In genomic region chr14:95510804-95511203, GRCh38 we compare ENCODE assay signal across 37 cellular contexts. TPM values are rescaled to one million over a fixed set of nuclear protein-coding genes. Genes with fewer than 3 reads are reported as not detected.
DNase-seq lines count a peak whose midpoint lies in the region; ATAC-seq, FAIRE-seq and TF ChIP-seq lines count a peak whose summit lies in the region.
"Had no signal": no experiment of that assay in that cellular context is flagged by ENCODE, and none has a peak within 500 bp of the region (broad histone marks: within the 10 kb centered on the region; RNA-seq: fewer than 3 reads in every experiment).

No MANE protein-coding gene starts in this region.

- H3K79me1 ChIP-seq in H1 (ENCODE audit: low read depth, low read length) = no peaks in the 10 kb centered on the region

- no peak overlapping the region for H3K23ac ChIP-seq in H1 (ENCODE audit: insufficient read length)

- H3K27ac ChIP-seq in H1 (ENCODE audit: low read depth, low read length) = no peak overlapping the region
- H3K27ac ChIP-seq: A549, cardiac muscle cell, epithelial cell of prostate, prostate gland, thoracic aorta had no signal

- no peak overlapping the region for H3K4me2 ChIP-seq in H1 (ENCODE audit: insufficient read depth in 1 of 2, low read depth in 2 of 2, low read length in 2 of 2)
- H3K4me2 ChIP-seq: A549, SK-N-SH had no signal

- H2AFZ ChIP-seq in H1 (ENCODE audit: low read length) = no peak overlapping the region

- peaks cover 38% of the 10 kb centered on the region for H3K36me3 Mint-ChIP-seq in activated naive CD8-positive, alpha-beta T cell treated with anti-CD3 and anti-CD28 coated beads, Interleukin-2, amount 10 ng/mL, durations not matched to agents 7 days and 5 days
- H3K36me3 Mint-ChIP-seq in activated naive CD8-positive, alpha-beta T cell treated with anti-CD3 and anti-CD28 coated beads for 36 hours = peaks cover 28% of the 10 kb centered on the region

- no peak overlapping the region for H3K27ac Mint-ChIP-seq in activated naive CD8-positive, alpha-beta T cell treated with anti-CD3 and anti-CD28 coated beads, Interleukin-2, amount 10 ng/mL, durations not matched to agents 7 days and 5 days
- no peak overlapping the region for H3K27ac Mint-ChIP-seq in activated naive CD8-positive, alpha-beta T cell treated with anti-CD3 and anti-CD28 coated beads for 36 hours

- TF ChIP-seq RAD21 in H1 (IDR thresholded peaks at IDR 0.05 in 1 of 2, conservative IDR thresholded peaks at IDR 0.05 in 1 of 2; ENCODE audit: low read depth in 2 of 2, low read length in 2 of 2) = no peak

- peaks cover 54% of the 10 kb centered on the region for H3K4me1 Mint-ChIP-seq in activated naive CD8-positive, alpha-beta T cell treated with anti-CD3 and anti-CD28 coated beads, Interleukin-2, amount 10 ng/mL, durations not matched to agents 7 days and 5 days
- H3K4me1 Mint-ChIP-seq in activated naive CD8-positive, alpha-beta T cell treated with anti-CD3 and anti-CD28 coated beads for 36 hours = peaks cover 54% of the 10 kb centered on the region

- H2AK5ac ChIP-seq in H1 (ENCODE audit: low read depth, low read length) = no peak overlapping the region

- peaks cover 0 to 13% (median 7%) of the 10 kb centered on the region in 4 experiments; a peak in 5 of 7 replicates for H3K4me1 ChIP-seq in H1 (replicated peaks in 1 of 4; ENCODE audit: control insufficient read depth in 3 of 4, insufficient read depth in 4 of 4, low read length in 3 of 4)

- no peak overlapping the region for H3K18ac ChIP-seq in H1 (ENCODE audit: extremely low read depth, low read length)

- H3K27me3 Mint-ChIP-seq in activated naive CD8-positive, alpha-beta T cell treated with anti-CD3 and anti-CD28 coated beads, Interleukin-2, amount 10 ng/mL, durations not matched to agents 7 days and 5 days = no peaks in the 10 kb centered on the region
- no peaks in the 10 kb centered on the region for H3K27me3 Mint-ChIP-seq in activated naive CD8-positive, alpha-beta T cell treated with anti-CD3 and anti-CD28 coated beads for 36 hours
- H3K27me3 Mint-ChIP-seq: naive thymus-derived CD8-positive, alpha-beta T cell had no signal

- H2BK120ac ChIP-seq in H1 (replicated peaks; ENCODE audit: low read depth, low read length) = no peak overlapping the region

- H2BK15ac ChIP-seq in H1 (ENCODE audit: low read length) = peak overlapping the region; percentile 46; the same call in 1 of the 2 replicates

- no peak overlapping the region for H2BK5ac ChIP-seq in H1 (ENCODE audit: low read depth, low read length)

- no peak overlapping the region for H4K8ac ChIP-seq in H1 (ENCODE audit: extremely low read depth, insufficient read depth, low read length)

- no peak for TF ChIP-seq EP300 in H1 (IDR thresholded peaks at IDR 0.05; ENCODE audit: borderline replicate concordance in 1 of 2, low read depth in 2 of 2, low read length in 2 of 2)

- no peak overlapping the region for H2BK12ac ChIP-seq in H1 (ENCODE audit: low read depth, low read length)

- H4K5ac ChIP-seq in H1 (ENCODE audit: insufficient read length, low read depth, low read length) = no peak overlapping the region

- FAIRE-seq in H1 (lab: Jason Lieb, UNC) = no peak
- FAIRE-seq: A549, astrocyte, GM12892, islet of Langerhans, TTC549 had no signal

- ATAC-seq in activated naive CD8-positive, alpha-beta T cell treated with anti-CD3 and anti-CD28 coated beads, Interleukin-2, amount 10 ng/mL, durations not matched to agents 7 days and 5 days (ENCODE audit: low read depth) = no peak
- ATAC-seq in sciatic nerve (no peak), HG03025 (IDR thresholded peaks at IDR 0.05; ENCODE audit: low FRiP score, unreplicated experiment) (no peak)
- ATAC-seq: A549; HCT116; left ventricle myocardium superior; naive thymus-derived CD8-positive, alpha-beta T cell; Right ventricle myocardium inferior had no signal

- no peak for TF ChIP-seq POLR2A in H1 (IDR thresholded peaks at IDR 0.05; ENCODE audit: control extremely low read depth in 1 of 2, low read depth in 2 of 2, low read length in 2 of 2)
- no peak for TF ChIP-seq POLR2A in erythroblast (IDR thresholded peaks at IDR 0.05; ENCODE audit: low read length)

- CTCF ChIA-PET in H1 (lab: Charles Lee; ENCODE audit: partially characterized antibody) = interaction anchor here (1.0 to 6.4 kb wide), 5 partner anchors 11 to 68 kb away, joined by 3 to 27 read pairs (median 6); no protein-coding TSS in a partner anchor

- no peak overlapping the region for H4K91ac ChIP-seq in H1 (replicated peaks; ENCODE audit: insufficient read length, low read length)

- peaks cover under 1% of the 10 kb centered on the region; the same call in 1 of the 2 replicates for H3K23me2 ChIP-seq in H1 (ENCODE audit: low read depth, low read length)

- intact Hi-C loops in sciatic nerve (cut with DNase I) = no loop called here

- peak; percentile 17 for DNase-seq in activated naive CD8-positive, alpha-beta T cell treated with anti-CD3 and anti-CD28 coated beads, Interleukin-2, amount 10 ng/mL, durations not matched to agents 7 days and 5 days
- DNase-seq in activated naive CD8-positive, alpha-beta T cell treated with anti-CD3 and anti-CD28 coated beads for 36 hours = no peak
- no peak for DNase-seq in H1 (ENCODE audit: low read depth in 1 of 2, low spot score in 2 of 2)
- DNase-seq in sciatic nerve (ENCODE audit: low spot score) = peak; percentile 43
- no peak for DNase-seq in NCI-H2029 treated with DMSO at 0.1 percent for 48 hours (lab: John Stamatoyannopoulos, UW)
- DNase-seq in central memory CD4-positive, alpha-beta T cell = no peak
- no peak for DNase-seq in erythroblast (lab: John Stamatoyannopoulos, UW)
- DNase-seq: activated CD4-positive, alpha-beta T cell treated with anti-CD3 and anti-CD28 coated beads, Interleukin-2, amount 50 U/mL, for 4 hours; AML-193; cortex of kidney; effector memory CD4-positive, alpha-beta T cell; IMR-90; left ventricle myocardium superior; midbrain; MV-4-11; naive thymus-derived CD8-positive, alpha-beta T cell; NCI-H1436; NCI-H226; NCI-H69; nucleus accumbens; SK-N-SH; stimulated activated naive CD4-positive, alpha-beta T cell treated with Interleukin-2 at 50 U/mL for 16 hours had no signal

- H3K56ac ChIP-seq in H1 (replicated peaks; ENCODE audit: insufficient read length, low read depth, low read length) = no peak overlapping the region

- H3K9me3 Mint-ChIP-seq in activated naive CD8-positive, alpha-beta T cell treated with anti-CD3 and anti-CD28 coated beads, Interleukin-2, amount 10 ng/mL, durations not matched to agents 7 days and 5 days = no peaks in the 10 kb centered on the region
- H3K9me3 Mint-ChIP-seq in activated naive CD8-positive, alpha-beta T cell treated with anti-CD3 and anti-CD28 coated beads for 36 hours = no peaks in the 10 kb centered on the region
- H3K9me3 Mint-ChIP-seq: activated T-helper 2 cell treated with anti-CD3 and anti-CD28 coated beads, Interferon-gamma antibody, Interleukin-2, Interleukin-4, amounts not matched to agents 10 μg/mL and 5 μg/mL and 100 μg/mL, durations not matched to agents 14 hours and 24 hours and 36 hours; naive thymus-derived CD8-positive, alpha-beta T cell; T-helper 1 cell treated with Interleukin-12 subunit alpha and Interleukin-12 subunit beta and Interleukin-4 antibody, amounts not matched to agents 30 μg/mL and 1 μg/mL, for 36 hours had no signal

- no peak overlapping the region for H3K4me3 ChIP-seq in H1 (ENCODE audit: extremely low read depth in 1 of 4, insufficient read depth in 2 of 4, low read depth in 3 of 4, low read length in 4 of 4)
- H3K4me3 ChIP-seq: A549, cardiac muscle cell, prostate gland, skin epidermis, thoracic aorta had no signal

- no peak overlapping the region for H3K14ac ChIP-seq in H1 (ENCODE audit: insufficient read length)

- H3K27me3 ChIP-seq in H1 (replicated peaks in 1 of 4; ENCODE audit: control insufficient read depth in 3 of 4, extremely low read depth in 1 of 4, insufficient read depth in 3 of 4, low read length in 3 of 4) = peaks cover 0 to 15% (median 11%) of the 10 kb centered on the region in 4 experiments; a peak in 6 of 7 replicates
- H3K27me3 ChIP-seq: cardiac muscle cell had no signal

- H3K79me2 ChIP-seq in H1 (ENCODE audit: control insufficient read depth in 1 of 2, insufficient read depth in 2 of 2, low read length in 2 of 2) = no peaks in the 10 kb centered on the region

- H4K20me1 ChIP-seq in H1 (replicated peaks in 1 of 2; ENCODE audit: control insufficient read depth in 1 of 2, insufficient read depth in 2 of 2, low read length in 2 of 2) = peaks cover 0 to 4% of the 10 kb centered on the region in 2 experiments

- WGBS in H1 (ENCODE audit: extremely low coverage in 1 of 2, insufficient coverage in 1 of 2, insufficient read length in 1 of 2, insufficient replicate concordance in 2 of 2, low coverage in 1 of 2, low lambda C conversion rate in 2 of 2, missing lambda C conversion rate in 1 of 2), 2 experiments = 84% methylated on average over 5 of the region's 5 CpGs; no CpG with 5 or more reads in 1 of the 2 experiments

- no peak overlapping the region for H3K9ac ChIP-seq in H1 (replicated peaks in 1 of 4; ENCODE audit: extremely low read depth in 1 of 4, low read depth in 3 of 4, low read length in 3 of 4)
- H3K9ac ChIP-seq: SK-N-SH had no signal

- H3K4ac ChIP-seq in H1 (replicated peaks; ENCODE audit: insufficient read length, low read depth, low read length) = no peak overlapping the region

- H3K36me3 ChIP-seq in H1 (ENCODE audit: control insufficient read depth in 2 of 4, insufficient read depth in 4 of 4, low read length in 3 of 4) = no peaks in the 10 kb centered on the region
- H3K36me3 ChIP-seq: cardiac muscle cell, prostate gland, thoracic aorta had no signal

- POLR2A ChIA-PET in activated naive CD8-positive, alpha-beta T cell treated with anti-CD3 and anti-CD28 coated beads, Interleukin-2, amount 10 ng/mL, durations not matched to agents 7 days and 5 days (lab: Charles Lee) = no interaction called here
- POLR2A ChIA-PET in H1 (lab: Charles Lee; ENCODE audit: partially characterized antibody) = no interaction called here

- H2BK20ac ChIP-seq in H1 (ENCODE audit: low read length) = no peak overlapping the region

- H3K9me3 ChIP-seq in H1 (ENCODE audit: insufficient read depth in 2 of 2, low read depth in 1 of 2, low read length in 1 of 2) = no peaks in the 10 kb centered on the region
- H3K9me3 ChIP-seq: A549, prostate gland, SK-N-SH, thoracic aorta had no signal

- TF ChIP-seq CTCF in H1 (IDR thresholded peaks at IDR 0.05; ENCODE audit: control extremely low read depth in 1 of 3, insufficient read depth in 1 of 3, low read depth in 1 of 3, low read length in 3 of 3) = no peak

- no peak overlapping the region for H3K4me3 Mint-ChIP-seq in activated naive CD8-positive, alpha-beta T cell treated with anti-CD3 and anti-CD28 coated beads, Interleukin-2, amount 10 ng/mL, durations not matched to agents 7 days and 5 days
- H3K4me3 Mint-ChIP-seq in activated naive CD8-positive, alpha-beta T cell treated with anti-CD3 and anti-CD28 coated beads for 36 hours = no peak overlapping the region
- H3K4me3 Mint-ChIP-seq: T-helper 1 cell treated with Interleukin-12 subunit alpha and Interleukin-12 subunit beta and Interleukin-4 antibody, amounts not matched to agents 30 μg/mL and 1 μg/mL, for 36 hours had no signal

RNA-seq across cellular contexts. Expression of gene SYNE3, which starts 5.6 kb away (rescaled TPM):
- total RNA-seq in activated naive CD8-positive, alpha-beta T cell treated with anti-CD3 and anti-CD28 coated beads, Interleukin-2, amount 10 ng/mL, durations not matched to agents 7 days and 5 days = 10 to 100 TPM; 79.0 to 79.1 TPM
- total RNA-seq in activated naive CD8-positive, alpha-beta T cell treated with anti-CD3 and anti-CD28 coated beads for 36 hours = 10 to 100 TPM; 38.0 to 38.8 TPM
- total RNA-seq in H1 (2021; fragmentation: NEBNext Ultra II Directional; extraction: Animal tissue kit (Norgen Biotek cat#: 25700)) = 0.08 TPM in 1 of 2 replicates, not detected in the other
- under 0.01 and 0.02 TPM in 2 replicates for polyA plus RNA-seq in H1 (2011; rRNA removed)
- polyA plus RNA-seq in H1 (2011; cell fraction: cytosol; rRNA removed) = 0.01 TPM
- polyA plus RNA-seq in H1 (2011; cell fraction: nucleus; rRNA removed) = 0.07 TPM
- polyA plus RNA-seq in H1 (2012, experiment 1 of 2) = 0.03 to 0.08 TPM (median 0.07 TPM) in 3 of 4 replicates, not detected in the other
- polyA plus RNA-seq in H1 (2012, experiment 2 of 2) = not detected
- 0.02 TPM for polyA plus RNA-seq in H1 (2013, experiment 1 of 2)
- polyA plus RNA-seq in H1 (2013, experiment 2 of 2) = 0.06 TPM
- polyA minus RNA-seq in H1 (2011; rRNA and poly(A)+ RNA removed) = not detected in 2 replicates
- polyA minus RNA-seq in H1 (2011; cell fraction: cytosol; rRNA and poly(A)+ RNA removed) = 0.22 TPM
- 0.10 TPM for polyA minus RNA-seq in H1 (2011; cell fraction: nucleus; rRNA and poly(A)+ RNA removed)
- total RNA-seq in sciatic nerve = 75.3 TPM

RNA-seq across cellular contexts. Expression of gene GLRX5, which starts 24.0 kb away (rescaled TPM):
- 10 to 100 TPM; 33.8 to 34.7 TPM for total RNA-seq in activated naive CD8-positive, alpha-beta T cell treated with anti-CD3 and anti-CD28 coated beads, Interleukin-2, amount 10 ng/mL, durations not matched to agents 7 days and 5 days
- total RNA-seq in activated naive CD8-positive, alpha-beta T cell treated with anti-CD3 and anti-CD28 coated beads for 36 hours = 10 to 100 TPM; 57.9 to 60.7 TPM
- total RNA-seq in H1 (2021; fragmentation: NEBNext Ultra II Directional; extraction: Animal tissue kit (Norgen Biotek cat#: 25700)) = 84.8 and 88.8 TPM in 2 replicates
- 43.9 and 70.1 TPM in 2 replicates for polyA plus RNA-seq in H1 (2011; rRNA removed)
- polyA plus RNA-seq in H1 (2011; cell fraction: cytosol; rRNA removed) = 63.6 TPM
- polyA plus RNA-seq in H1 (2011; cell fraction: nucleus; rRNA removed) = 15.0 TPM
- 60.3 to 76.3 TPM (median 63.3 TPM) in 4 replicates for polyA plus RNA-seq in H1 (2012, experiment 1 of 2)
- 93.9 TPM for polyA plus RNA-seq in H1 (2012, experiment 2 of 2)
- 55.0 TPM for polyA plus RNA-seq in H1 (2013, experiment 1 of 2)
- 58.1 TPM for polyA plus RNA-seq in H1 (2013, experiment 2 of 2)
- 16.3 and 16.7 TPM in 2 replicates for polyA minus RNA-seq in H1 (2011; rRNA and poly(A)+ RNA removed)
- 27.7 TPM for polyA minus RNA-seq in H1 (2011; cell fraction: cytosol; rRNA and poly(A)+ RNA removed)
- polyA minus RNA-seq in H1 (2011; cell fraction: nucleus; rRNA and poly(A)+ RNA removed) = 15.2 TPM
- 25.8 TPM for total RNA-seq in sciatic nerve

Comparison
In these comparisons a context has a peak if more than half of its experiments do, and no peak if none do; other contexts are left out.
1. DNase-seq: peak in activated naive CD8-positive, alpha-beta T cell treated with anti-CD3 and anti-CD28 coated beads, Interleukin-2, amount 10 ng/mL, durations not matched to agents 7 days and 5 days (single experiment) and sciatic nerve (single experiment); none in activated naive CD8-positive, alpha-beta T cell treated with anti-CD3 and anti-CD28 coated beads for 36 hours (single experiment), H1 (0 of 2), NCI-H2029 treated with DMSO at 0.1 percent for 48 hours (single experiment), central memory CD4-positive, alpha-beta T cell (single experiment) and erythroblast (0 of 2).
2. RNA of gene SYNE3, which starts 5.6 kb away (total RNA-seq): 79.0 to 79.1 TPM in activated naive CD8-positive, alpha-beta T cell treated with anti-CD3 and anti-CD28 coated beads, Interleukin-2, amount 10 ng/mL, durations not matched to agents 7 days and 5 days, 75.3 TPM in sciatic nerve (single experiment) and 38.0 to 38.8 TPM in activated naive CD8-positive, alpha-beta T cell treated with anti-CD3 and anti-CD28 coated beads for 36 hours; 0.08 TPM in H1; every median in the first group is over 10 times any median in the second.